8 cellular contexts compared by ENCODE assay signal in the genomic region with DNA sequence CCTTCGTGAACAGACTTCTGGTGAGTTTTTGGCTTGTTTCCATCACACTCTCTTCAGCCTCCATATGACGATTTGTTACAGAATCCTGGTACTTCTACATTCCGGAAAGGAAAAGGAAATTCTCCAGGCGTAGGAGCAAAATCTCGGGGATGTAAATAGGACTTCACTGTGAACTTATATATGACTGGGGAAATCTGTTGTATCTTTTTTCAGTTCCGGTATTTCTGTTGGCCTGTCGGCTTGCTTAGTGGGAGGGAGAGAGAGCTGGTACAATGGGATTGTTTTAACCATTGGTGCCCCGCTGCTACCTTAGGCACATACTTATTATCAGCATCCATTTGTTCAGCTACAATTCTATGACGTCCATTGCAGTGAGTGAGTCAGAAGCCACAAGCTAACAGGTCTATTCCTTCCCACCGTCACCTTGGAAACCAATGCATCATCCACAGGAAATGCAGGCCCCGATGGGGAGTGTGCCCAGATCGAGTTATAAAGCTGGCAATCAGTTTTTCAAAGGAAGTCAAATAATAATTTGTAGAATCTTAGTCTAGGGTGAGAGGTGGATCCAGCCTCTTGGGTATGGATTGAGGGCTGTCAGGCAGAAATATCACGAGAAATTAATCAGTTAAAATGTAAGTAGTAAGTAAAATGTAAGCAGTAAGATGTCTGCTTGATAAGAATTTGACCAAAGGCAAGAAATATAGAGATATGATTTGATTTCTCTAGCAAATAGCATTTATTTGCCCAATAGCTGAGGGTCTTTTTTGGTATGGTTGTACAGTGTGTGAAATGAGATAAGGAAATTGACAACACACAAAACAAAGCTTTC.
DNase-seq lines count a peak whose midpoint lies in the region; ATAC-seq and TF ChIP-seq lines count a peak whose summit lies in the region.

No MANE protein-coding gene starts in this region.

- H3K4me3 ChIP-seq in cardiac fibroblast (replicated peaks in 1 of 2; ENCODE audit: low read depth in 2 of 2, low read length in 2 of 2): peak overlapping the region in 1 of 2 donors; percentile 13

- no peak for TF ChIP-seq CTCF in cardiac fibroblast (IDR thresholded peaks at IDR 0.05; ENCODE audit: low read depth, low read length)

- DNase-seq in NCI-H2081 (lab: John Stamatoyannopoulos, UW) (peak; percentile 40 to 74), NCI-H2081 treated with DMSO at 0.1 percent for 48 hours (lab: John Stamatoyannopoulos, UW) (no peak), cardiac fibroblast (ENCODE audit: low read depth in 2 of 2) (peak; percentile 98 to 100), midbrain (lab: John Stamatoyannopoulos, UW) (peak; percentile 26), NCI-H2107 treated with DMSO at 0.1 percent for 48 hours (lab: John Stamatoyannopoulos, UW; ENCODE audit: unreplicated experiment) (no peak), globus pallidus (ENCODE audit: low spot score) (no peak)
- DNase-seq in stimulated activated CD8-positive, alpha-beta memory T cell treated with anti-CD3 and anti-CD28 coated beads, Interleukin-7, amount 100 ng/mL, for 24 hours (ENCODE audit: low read depth): peak; percentile 40

- peak; percentile 84 to 86 for ATAC-seq in activated CD4-positive, CD25-positive, alpha-beta regulatory T cell treated with anti-CD3 and anti-CD28 coated beads, Interleukin-2, amount 50 U/mL, for 24 hours

Comparison
In these comparisons a context has a peak if more than half of its experiments do, and no peak if none do; other contexts are left out.
1. DNase-seq: peak in NCI-H2081 (2 of 2), cardiac fibroblast (2 of 2), midbrain (single experiment) and stimulated activated CD8-positive, alpha-beta memory T cell treated with anti-CD3 and anti-CD28 coated beads, Interleukin-7, amount 100 ng/mL, for 24 hours (single experiment); none in NCI-H2081 treated with DMSO at 0.1 percent for 48 hours (single experiment), NCI-H2107 treated with DMSO at 0.1 percent for 48 hours (single experiment) and globus pallidus (single experiment).